13 cellular contexts compared by ENCODE assay signal in the genomic region with DNA sequence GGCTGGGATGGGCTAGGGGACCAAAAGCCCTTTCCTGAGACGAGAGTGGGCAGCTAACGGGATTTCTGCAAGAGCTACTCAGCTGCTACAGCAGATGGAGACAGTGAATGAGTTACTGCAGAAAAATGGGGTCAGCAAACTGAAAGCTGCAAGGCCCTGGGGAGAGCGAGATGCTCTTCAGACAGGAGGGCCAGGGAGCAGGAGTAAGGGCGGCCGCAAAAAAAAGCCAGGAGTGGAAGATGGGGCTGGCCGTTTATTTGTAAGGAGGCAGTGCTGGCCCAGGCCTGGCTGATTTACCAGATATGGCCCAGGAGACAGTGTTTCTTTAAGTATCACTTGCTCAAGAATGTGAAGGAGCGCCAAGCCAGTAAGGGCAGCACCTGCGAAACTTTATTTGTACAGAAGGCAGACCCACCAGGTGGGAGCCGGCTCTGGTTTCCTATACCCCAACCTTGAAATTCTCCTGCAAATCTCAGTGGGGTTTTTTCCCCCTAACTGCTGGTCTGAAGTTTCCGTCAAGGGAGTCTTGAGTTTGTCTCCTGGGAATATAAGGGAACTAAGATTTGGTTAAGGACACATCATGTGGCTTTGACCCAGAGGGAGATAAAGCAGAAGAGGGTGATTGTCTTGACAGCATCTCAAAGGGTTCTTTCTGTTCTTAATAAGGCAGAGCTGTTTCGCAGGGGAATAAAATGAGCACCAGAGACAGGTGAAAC. TPM values are rescaled to one million over a fixed set of nuclear protein-coding genes. Genes with fewer than 3 reads are reported as not detected.
DNase-seq lines count a peak whose midpoint lies in the region; ATAC-seq and TF ChIP-seq lines count a peak whose summit lies in the region.
"Had no signal": no experiment of that assay in that cellular context is flagged by ENCODE, and none has a peak within 500 bp of the region (broad histone marks: within the 10 kb centered on the region; RNA-seq: fewer than 3 reads in every experiment).

No MANE protein-coding gene starts in this region.

- no peak for ATAC-seq in GM21786 (IDR thresholded peaks at IDR 0.05; ENCODE audit: unreplicated experiment)
- no peak for ATAC-seq in HG03565 (IDR thresholded peaks at IDR 0.05; ENCODE audit: unreplicated experiment)
- ATAC-seq: foreskin keratinocyte had no signal

- TF ChIP-seq CTCF in AG10803 (conservative IDR thresholded peaks at IDR 0.05; ENCODE audit: low read length) (0 out of 2 replicates have a peak, but pooled peaks have one; percentile 4), fibroblast of villous mesenchyme (IDR thresholded peaks at IDR 0.05; ENCODE audit: insufficient read depth, low read depth, low read length) (no peak)

- DNase-seq in AG10803 (ENCODE audit: low read depth) (no peak), SK-MEL-5 (ENCODE audit: low read depth, low spot score) (peak; percentile 56), fibroblast of villous mesenchyme (ENCODE audit: low read depth) (peak; percentile 30), retina (peak; percentile 56), HuH-7 (ENCODE audit: low spot score) (no peak), kidney tubule cell (ENCODE audit: low spot score) (no peak)
- DNase-seq: activated CD8-positive, alpha-beta memory T cell treated with anti-CD3 and anti-CD28 coated beads, Interleukin-2, amount 50 U/mL, for 48 hours; DMS 273 treated with DMSO at 0.1 percent for 48 hours; foreskin keratinocyte; immature natural killer cell had no signal

- no peak overlapping the region for H3K4me3 ChIP-seq in AG10803 (ENCODE audit: low read length)
- no peak overlapping the region for H3K4me3 ChIP-seq in fibroblast of villous mesenchyme (ENCODE audit: low read depth, low read length)
- H3K4me3 ChIP-seq: suprapubic skin had no signal

- in situ Hi-C loops in SK-MEL-5 (cut with HindIII; ENCODE audit: low pct_unique_long_range_greater_than_20kb, low sequenced_read_pairs): no loop called here

RNA-seq across cellular contexts. Expression of a gene that starts 57.7 kb away (rescaled TPM):
- 51.8 and 52.6 TPM in 2 replicates for total RNA-seq in SK-MEL-5 (2014; rRNA removed; shearing (Covaris generic))
- polyA plus RNA-seq in SK-MEL-5 (2015; cell fraction: cytosol; rRNA removed): 128 and 165 TPM in 2 replicates
- polyA plus RNA-seq in SK-MEL-5 (2015; cell fraction: nucleus; rRNA removed): 131 and 150 TPM in 2 replicates
- total RNA-seq in fibroblast of villous mesenchyme: 27.2 and 34.1 TPM in 2 replicates

Comparison
In these comparisons a context has a peak if more than half of its experiments do, and no peak if none do; other contexts are left out.
1. DNase-seq: peak in SK-MEL-5 (single experiment), fibroblast of villous mesenchyme (single experiment) and retina (single experiment); none in AG10803 (single experiment), HuH-7 (single experiment) and kidney tubule cell (single experiment).